In the genomic region with DNA sequence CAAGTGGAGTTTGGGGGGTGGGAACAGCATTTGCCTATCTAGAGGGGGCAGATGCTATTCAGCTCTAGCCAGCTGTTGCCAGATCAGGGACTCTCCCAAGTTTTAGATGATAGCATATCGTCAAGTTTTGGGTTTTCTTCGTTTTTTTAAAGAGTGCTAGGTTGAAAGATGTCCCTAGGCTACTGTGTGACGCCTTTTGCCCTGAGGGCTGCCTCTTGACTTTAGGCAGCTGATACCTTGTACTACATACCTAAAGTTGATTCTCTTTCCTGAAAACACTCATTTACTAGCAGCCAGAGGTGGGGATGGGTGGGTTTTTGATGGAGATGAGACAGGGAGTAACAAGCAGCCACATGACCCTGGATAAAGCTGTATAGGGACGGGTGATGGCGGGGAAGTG, we compare ENCODE assay signal across 22 cellular contexts.
"Had no signal": no experiment of that assay in that cellular context is flagged by ENCODE, and none has a peak within 500 bp of the region (broad histone marks: within the 10 kb centered on the region; RNA-seq: fewer than 3 reads in every experiment).

No MANE protein-coding gene starts in this region.

- DNase-seq: colonic mucosa; cortex of kidney; effector CD8-positive, alpha-beta T cell; effector memory CD8-positive, alpha-beta T cell; endodermal cell; esophagus squamous epithelium; foreskin fibroblast; heart left ventricle; hypothalamus; immature natural killer cell; islet precursor cell; kidney; kidney glomerular epithelial cell; left colon; left ventricle myocardium inferior; lower lobe of right lung; mesendoderm; midbrain; naive thymus-derived CD4-positive, alpha-beta T cell had no signal

- H3K36me3 ChIP-seq: colonic mucosa, esophagus squamous epithelium, gastroesophageal sphincter, heart left ventricle, left ventricle myocardium inferior, lower lobe of right lung had no signal

- H3K27me3 ChIP-seq: colonic mucosa, gastroesophageal sphincter, hepatocyte had no signal

- H3K9me3 ChIP-seq: colonic mucosa, esophagus squamous epithelium, gastroesophageal sphincter, heart left ventricle, left ventricle myocardium inferior, lower lobe of right lung had no signal

- H3K27ac ChIP-seq: colonic mucosa, epithelial cell of prostate, esophagus squamous epithelium, gastroesophageal sphincter, heart left ventricle, hepatocyte, left ventricle myocardium inferior, lower lobe of right lung had no signal

- H3K4me2 ChIP-seq: hepatocyte had no signal

- H2AFZ ChIP-seq: hepatocyte had no signal

- H3K4me1 ChIP-seq: colonic mucosa had no signal

- H3K4me3 ChIP-seq: colonic mucosa, esophagus squamous epithelium, gastroesophageal sphincter, heart left ventricle, hepatocyte, left ventricle myocardium inferior, lower lobe of right lung had no signal
